1 cellular context compared by ENCODE assay signal in genomic region chr10:79082631-79083581, GRCh38.
TF ChIP-seq lines count a peak whose summit lies in the region.

No MANE protein-coding gene starts in this region.

TF ChIP-seq in HEK293, 187 proteins besides CTCF, POLR2A, EP300 and RAD21 (continued from another document):
- peak; percentile 82 for TF ChIP-seq ATF2 (tag by site-specific recombination; IDR thresholded peaks at IDR 0.05; ENCODE audit: low read depth)
- no peak for TF ChIP-seq SCRT1 (tag by site-specific recombination; IDR thresholded peaks at IDR 0.05; ENCODE audit: borderline replicate concordance)
- peak; percentile 100 for TF ChIP-seq ZNF623 (tag by site-specific recombination; IDR thresholded peaks at IDR 0.05)
- TF ChIP-seq, protein P1, sequence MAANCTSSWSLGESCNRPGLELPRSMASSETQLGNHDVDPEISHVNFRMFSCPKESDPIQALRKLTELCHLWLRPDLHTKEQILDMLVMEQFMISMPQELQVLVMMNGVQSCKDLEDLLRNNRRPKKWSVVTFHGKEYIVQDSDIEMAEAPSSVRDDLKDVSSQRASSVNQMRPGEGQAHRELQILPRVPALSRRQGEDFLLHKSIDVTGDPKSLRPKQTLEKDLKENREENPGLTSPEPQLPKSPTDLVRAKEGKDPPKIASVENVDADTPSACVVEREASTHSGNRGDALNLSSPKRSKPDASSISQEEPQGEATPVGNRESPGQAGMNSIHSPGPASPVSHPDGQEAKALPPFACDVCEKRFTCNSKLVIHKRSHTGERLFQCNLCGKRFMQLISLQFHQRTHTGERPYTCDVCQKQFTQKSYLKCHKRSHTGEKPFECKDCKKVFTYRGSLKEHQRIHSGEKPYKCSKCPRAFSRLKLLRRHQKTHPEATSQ (tag by site-specific recombination; IDR thresholded peaks at IDR 0.05): 0 out of 2 replicates have a peak, but pooled peaks have one; percentile 44
